9 cellular contexts compared by ENCODE assay signal in the genomic region with DNA sequence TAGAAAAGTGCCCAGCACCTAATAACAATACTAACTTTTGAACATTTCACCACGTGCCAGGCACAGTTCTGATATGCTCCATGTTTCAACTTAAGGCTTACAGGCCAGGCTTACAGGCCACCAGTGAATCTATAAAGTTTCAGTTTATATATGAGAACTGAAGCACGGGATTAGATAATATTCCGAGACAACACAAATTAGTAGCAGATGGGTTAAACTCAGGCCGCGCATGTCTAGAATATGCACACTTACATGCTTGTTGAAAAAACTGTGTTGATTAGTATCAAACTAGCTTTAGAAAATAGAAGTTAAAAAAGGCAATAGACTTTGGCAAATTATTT.
DNase-seq lines count a peak whose midpoint lies in the region; ATAC-seq and TF ChIP-seq lines count a peak whose summit lies in the region.
"Had no signal": no experiment of that assay in that cellular context is flagged by ENCODE, and none has a peak within 500 bp of the region (broad histone marks: within the 10 kb centered on the region; RNA-seq: fewer than 3 reads in every experiment).

No MANE protein-coding gene starts in this region.

- TF ChIP-seq CTCF in GM12864 (IDR thresholded peaks at IDR 0.05; ENCODE audit: low read depth, low read length, missing control alignments) = no peak

- H3K27me3 Mint-ChIP-seq in T-helper 17 cell = no peaks in the 10 kb centered on the region

- DNase-seq in GM12864 (ENCODE audit: low read depth) (no peak), T-helper 17 cell (no peak), fibroblast of peridontal ligament (ENCODE audit: extremely low read depth) (peak; percentile 82), SW480 (ENCODE audit: low spot score) (no peak)
- DNase-seq in stimulated activated CD4-positive, alpha-beta T cell treated with anti-CD3 and anti-CD28 coated beads, Interleukin-15, amount 100 ng/mL, for 24 hours = no peak
- DNase-seq: amniotic stem cell had no signal

- ATAC-seq in T-helper 17 cell (no peak), GM21576 (IDR thresholded peaks at IDR 0.05; ENCODE audit: unreplicated experiment) (no peak), HG02678 (IDR thresholded peaks at IDR 0.05; ENCODE audit: unreplicated experiment) (no peak)

- H3K27ac Mint-ChIP-seq in T-helper 17 cell = peak overlapping the region; percentile 72

- H3K36me3 ChIP-seq in skeletal muscle satellite cell (ENCODE audit: insufficient read depth, low read length) = peaks cover 4% of the 10 kb centered on the region

- H3K36me3 Mint-ChIP-seq in T-helper 17 cell (ENCODE audit: low read depth) = no peaks in the 10 kb centered on the region

- H3K4me3 ChIP-seq in GM12864 (ENCODE audit: low read depth, low read length) (peak overlapping the region; percentile 81; the same call in 1 of the 2 replicates), skeletal muscle satellite cell (ENCODE audit: low read length) (no peak overlapping the region)

- no peaks in the 10 kb centered on the region for H3K27me3 ChIP-seq in skeletal muscle satellite cell (ENCODE audit: control insufficient read depth, insufficient read depth, low read length)

- H3K9me3 ChIP-seq in T-helper 17 cell (ENCODE audit: control insufficient read depth, low read length, poor library complexity, severe bottlenecking) (no peaks in the 10 kb centered on the region), skeletal muscle satellite cell (replicated peaks; ENCODE audit: low read length) (no peaks in the 10 kb centered on the region)

- peaks cover 10% of the 10 kb centered on the region for H3K4me1 ChIP-seq in skeletal muscle satellite cell (ENCODE audit: control insufficient read depth, insufficient read depth, low read length)

- peaks cover 6% of the 10 kb centered on the region for H3K4me1 Mint-ChIP-seq in T-helper 17 cell

- peak overlapping the region; percentile 69 for H3K9ac ChIP-seq in skeletal muscle satellite cell (ENCODE audit: low read depth, low read length)

- H3K4me3 Mint-ChIP-seq in T-helper 17 cell = peak overlapping the region; percentile 92

- H3K4me2 ChIP-seq in skeletal muscle satellite cell (ENCODE audit: low read length) = peak overlapping the region; percentile 82
